ENCODE assay signal across 19 cellular contexts in the genomic region with DNA sequence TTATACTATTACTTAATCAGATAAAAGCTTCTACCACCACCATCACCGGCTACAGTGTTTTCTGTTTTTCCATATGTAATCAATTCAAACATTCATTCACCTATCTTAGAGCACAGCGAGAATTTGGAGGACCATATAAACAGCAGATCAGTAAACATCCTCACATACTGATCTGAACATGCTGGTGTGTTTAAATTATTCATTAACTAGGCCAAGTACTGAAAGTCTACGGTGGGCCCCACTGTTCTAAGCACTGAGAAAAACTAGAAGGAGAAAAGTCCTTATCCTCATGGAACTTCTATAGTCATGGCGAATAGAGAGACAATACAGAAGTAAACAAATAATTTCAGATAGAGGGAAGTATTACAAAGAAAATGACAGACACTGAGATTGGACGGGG.
"Had no signal": no experiment of that assay in that cellular context is flagged by ENCODE, and none has a peak within 500 bp of the region (broad histone marks: within the 10 kb centered on the region; RNA-seq: fewer than 3 reads in every experiment).

No MANE protein-coding gene starts in this region.

- H3K27me3 ChIP-seq: esophagus squamous epithelium, gastroesophageal sphincter, neural progenitor cell, ovary, suprapubic skin, thyroid gland had no signal

- H3K4me2 ChIP-seq: neural progenitor cell, smooth muscle cell had no signal

- DNase-seq: central memory CD4-positive, alpha-beta T cell; effector memory CD4-positive, alpha-beta T cell; esophagus squamous epithelium; foreskin fibroblast; glutamatergic neuron; mucosa of descending colon; natural killer cell; nucleus accumbens; ovary; stimulated activated CD4-positive, alpha-beta T cell treated with anti-CD3 and anti-CD28 coated beads, Interleukin-2, amount 100 ng/mL, for 48 hours; stimulated activated naive CD4-positive, alpha-beta T cell treated with Interleukin-2 at 50 U/mL for 16 hours; thyroid gland had no signal

- H3K27me3 Mint-ChIP-seq: type B pancreatic cell had no signal

- H3K4me1 ChIP-seq: neural progenitor cell, suprapubic skin had no signal

- H3K9me3 ChIP-seq: esophagus squamous epithelium, gastroesophageal sphincter, mucosa of descending colon, ovary, suprapubic skin, thyroid gland had no signal

- H3K4me1 Mint-ChIP-seq: natural killer cell, neural progenitor cell had no signal

- ATAC-seq: gastroesophageal sphincter, mucosa of descending colon, natural killer cell, right cardiac atrium had no signal

- H2AFZ ChIP-seq: neural progenitor cell had no signal

- H3K36me3 Mint-ChIP-seq: natural killer cell, neural progenitor cell, type B pancreatic cell had no signal

- H3K27ac Mint-ChIP-seq: natural killer cell, neural progenitor cell, type B pancreatic cell had no signal

- H3K9me3 Mint-ChIP-seq: natural killer cell, neural progenitor cell, type B pancreatic cell had no signal

- H3K9ac ChIP-seq: neural progenitor cell had no signal

- H3K27ac ChIP-seq: epithelial cell of prostate, esophagus squamous epithelium, gastroesophageal sphincter, neural progenitor cell, ovary, suprapubic skin, thyroid gland had no signal

- H3K4me3 Mint-ChIP-seq: natural killer cell, neural progenitor cell, type B pancreatic cell had no signal

- H3K36me3 ChIP-seq: esophagus squamous epithelium, gastroesophageal sphincter, neural progenitor cell, ovary, suprapubic skin, thyroid gland had no signal

- H3K4me3 ChIP-seq: esophagus squamous epithelium, gastroesophageal sphincter, mucosa of descending colon, neural progenitor cell, ovary, smooth muscle cell, suprapubic skin, thyroid gland had no signal
